ENCODE assay signal across 17 cellular contexts in the genomic region with DNA sequence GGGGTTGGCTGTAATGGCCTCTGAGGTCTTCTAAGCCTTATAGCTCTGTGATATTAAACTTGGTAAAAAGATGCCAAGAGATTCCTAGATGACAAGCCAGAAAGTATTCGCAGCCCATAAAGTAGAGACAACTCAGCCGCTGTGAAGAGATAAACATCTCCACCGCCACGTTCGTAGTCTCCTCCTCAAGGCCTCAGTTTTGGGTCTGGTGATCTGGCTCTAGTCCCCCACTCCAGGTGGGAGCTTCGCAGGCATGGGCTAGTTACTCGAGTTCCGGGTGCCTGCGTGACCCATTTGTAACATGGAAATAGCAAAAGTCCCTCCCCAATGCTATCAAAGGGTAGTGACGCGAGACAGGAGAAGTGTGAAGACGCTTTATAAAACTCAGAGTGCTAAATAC. TPM values are rescaled to one million over a fixed set of nuclear protein-coding genes. Genes with fewer than 3 reads are reported as not detected.
DNase-seq lines count a peak whose midpoint lies in the region; ATAC-seq and TF ChIP-seq lines count a peak whose summit lies in the region.
"Had no signal": no experiment of that assay in that cellular context is flagged by ENCODE, and none has a peak within 500 bp of the region (broad histone marks: within the 10 kb centered on the region; RNA-seq: fewer than 3 reads in every experiment).

No MANE protein-coding gene starts in this region.

- H3K27me3 Mint-ChIP-seq in nephron progenitor cell (ENCODE audit: low read depth, poor library complexity): peaks cover 22% of the 10 kb centered on the region
- H3K27me3 Mint-ChIP-seq in activated T-helper 17 cell treated with anti-CD3 and anti-CD28 coated beads, Interleukin-2, amount 50 U/mL, for 72 hours: peaks cover 50% of the 10 kb centered on the region

- TF ChIP-seq EP300 in esophagus muscularis mucosa (IDR thresholded peaks at IDR 0.05): no peak

- peaks cover 7 to 22% (median 19%) of the 10 kb centered on the region in 4 donors for H3K4me1 ChIP-seq in esophagus muscularis mucosa

- H3K27ac ChIP-seq in esophagus muscularis mucosa (replicated peaks in 1 of 4): no peak overlapping the region

- ATAC-seq in activated T-helper 17 cell treated with anti-CD3 and anti-CD28 coated beads, Interleukin-2, amount 50 U/mL, for 72 hours (replicated peaks): no peak
- ATAC-seq: CD8-positive, alpha-beta T cell had no signal

- peak overlapping the region; percentile 5 for H3K27ac Mint-ChIP-seq in nephron progenitor cell
- no peak overlapping the region for H3K27ac Mint-ChIP-seq in activated T-helper 17 cell treated with anti-CD3 and anti-CD28 coated beads, Interleukin-2, amount 50 U/mL, for 72 hours
- H3K27ac Mint-ChIP-seq: CD8-positive, alpha-beta T cell had no signal

- TF ChIP-seq POLR2A in esophagus muscularis mucosa (IDR thresholded peaks at IDR 0.05; ENCODE audit: low read depth): no peak

- H3K4me1 Mint-ChIP-seq in nephron progenitor cell: peaks cover 45% of the 10 kb centered on the region
- H3K4me1 Mint-ChIP-seq in activated T-helper 17 cell treated with anti-CD3 and anti-CD28 coated beads, Interleukin-2, amount 50 U/mL, for 72 hours: no peaks in the 10 kb centered on the region

- H3K36me3 Mint-ChIP-seq in nephron progenitor cell (ENCODE audit: low read depth): no peaks in the 10 kb centered on the region
- H3K36me3 Mint-ChIP-seq in activated T-helper 17 cell treated with anti-CD3 and anti-CD28 coated beads, Interleukin-2, amount 50 U/mL, for 72 hours (ENCODE audit: low read depth): no peaks in the 10 kb centered on the region
- H3K36me3 Mint-ChIP-seq: CD8-positive, alpha-beta T cell had no signal

- H3K4me3 ChIP-seq in esophagus muscularis mucosa: no peak overlapping the region

- H3K27me3 ChIP-seq in esophagus muscularis mucosa: peaks cover 0 to 33% (median 2%) of the 10 kb centered on the region in 4 donors
- H3K27me3 ChIP-seq: BE2C had no signal

- H3K9me3 ChIP-seq in esophagus muscularis mucosa: no peaks in the 10 kb centered on the region
- H3K9me3 ChIP-seq: BE2C had no signal

- intact Hi-C loops in esophagus muscularis mucosa (cut with DNase I): no loop called here

- no peak overlapping the region for H3K4me3 Mint-ChIP-seq in nephron progenitor cell
- no peak overlapping the region for H3K4me3 Mint-ChIP-seq in activated T-helper 17 cell treated with anti-CD3 and anti-CD28 coated beads, Interleukin-2, amount 50 U/mL, for 72 hours
- H3K4me3 Mint-ChIP-seq: CD8-positive, alpha-beta T cell had no signal

- WGBS in esophagus muscularis mucosa: 75% methylated on average over 12 of the region's 12 CpGs

- TF ChIP-seq CTCF in esophagus muscularis mucosa (IDR thresholded peaks at IDR 0.05): no peak
- TF ChIP-seq CTCF in nephron progenitor cell (IDR thresholded peaks at IDR 0.05): no peak

- peak; percentile 38 for DNase-seq in NCI-H2171 treated with DMSO at 0.1 percent for 48 hours (lab: John Stamatoyannopoulos, UW)
- no peak for DNase-seq in NCI-H2171 (lab: John Stamatoyannopoulos, UW)
- DNase-seq in esophagus muscularis mucosa (ENCODE audit: extremely low spot score): peak; percentile 80
- DNase-seq in nephron progenitor cell: no peak
- no peak for DNase-seq in NCI-H1694 treated with DMSO at 0.1 percent for 48 hours (lab: John Stamatoyannopoulos, UW)
- DNase-seq in D341Med (ENCODE audit: low spot score): no peak
- no peak for DNase-seq in KG1 (lab: John Stamatoyannopoulos, UW)
- DNase-seq: 8988T; Karpas-422; MM.1S; NCI-H526; NK-92 treated with Interleukin-12 subunit alpha and Interleukin-12 subunit beta, amount 100 ng/mL, for 24 hours; OCI-M1; RPMI8226 had no signal

- no peaks in the 10 kb centered on the region for H3K36me3 ChIP-seq in esophagus muscularis mucosa
- H3K36me3 ChIP-seq: BE2C had no signal

- H3K9me3 Mint-ChIP-seq in nephron progenitor cell: no peaks in the 10 kb centered on the region
- no peaks in the 10 kb centered on the region for H3K9me3 Mint-ChIP-seq in activated T-helper 17 cell treated with anti-CD3 and anti-CD28 coated beads, Interleukin-2, amount 50 U/mL, for 72 hours
- H3K9me3 Mint-ChIP-seq: CD8-positive, alpha-beta T cell had no signal

RNA-seq across cellular contexts. Expression of a gene that starts 28.3 kb away (rescaled TPM):
- 10 to 100 TPM; 66.9 to 88.0 (median 75.3) TPM for total RNA-seq in esophagus muscularis mucosa
- total RNA-seq in activated T-helper 17 cell treated with anti-CD3 and anti-CD28 coated beads, Interleukin-2, amount 50 U/mL, for 72 hours: 100 to 1,000 TPM in 1 of 2 donors, 10 to 100 TPM in 1; 56.3 to 107 TPM

Comparison
In these comparisons a context has a peak if more than half of its experiments do, and no peak if none do; other contexts are left out.
1. DNase-seq: peak in NCI-H2171 treated with DMSO at 0.1 percent for 48 hours (single experiment) and esophagus muscularis mucosa (single experiment); none in NCI-H2171 (single experiment), nephron progenitor cell (single experiment), NCI-H1694 treated with DMSO at 0.1 percent for 48 hours (single experiment), D341Med (single experiment) and KG1 (single experiment).